Comparison of ENCODE assay signal across 1 cellular context in genomic region chr12:26124491-26125450, GRCh38.
TF ChIP-seq lines count a peak whose summit lies in the region.

TSS of gene BHLHE41 (minus strand) at chr12:26125037. CDS start at chr12:26124779, 258 bp downstream.

TF ChIP-seq in WTC11, 78 proteins besides CTCF, POLR2A, EP300 and RAD21 (continued from another document and continues in another):
- TF ChIP-seq ATF2 (CRISPR knock-in tag; IDR thresholded peaks at IDR 0.05; ENCODE audit: borderline replicate concordance, low read depth) (no peak), CREB1 (CRISPR knock-in tag; IDR thresholded peaks at IDR 0.05) (no peak), MYBL2 (CRISPR knock-in tag; IDR thresholded peaks at IDR 0.05) (no peak), E2F1 (CRISPR knock-in tag; IDR thresholded peaks at IDR 0.05) (0 out of 2 replicates have a peak, but pooled peaks have one; percentile 37), FOXK1 (CRISPR knock-in tag; IDR thresholded peaks at IDR 0.05) (peak; percentile 66; the same call in 1 of the 2 replicates), HMGA2 (CRISPR knock-in tag; IDR thresholded peaks at IDR 0.05) (no peak), ARID4B (CRISPR knock-in tag; IDR thresholded peaks at IDR 0.05; ENCODE audit: borderline replicate concordance) (no peak), ATF6 (CRISPR knock-in tag; IDR thresholded peaks at IDR 0.05) (no peak), FOXJ3 (CRISPR knock-in tag; IDR thresholded peaks at IDR 0.05; ENCODE audit: borderline replicate concordance) (no peak), FOXP4 (CRISPR knock-in tag; IDR thresholded peaks at IDR 0.05) (peak; percentile 67; the same call in 1 of the 2 replicates), ATF3 (CRISPR knock-in tag; conservative IDR thresholded peaks at IDR 0.05) (no peak), MAX (CRISPR knock-in tag; IDR thresholded peaks at IDR 0.05) (peak; percentile 90), ESRRA (CRISPR knock-in tag; IDR thresholded peaks at IDR 0.05; ENCODE audit: borderline replicate concordance) (no peak), JUN (CRISPR knock-in tag; IDR thresholded peaks at IDR 0.05) (no peak), PRDM15 (CRISPR knock-in tag; IDR thresholded peaks at IDR 0.05) (no peak), ATF1 (CRISPR knock-in tag; IDR thresholded peaks at IDR 0.05) (no peak), NR1H2 (CRISPR knock-in tag; IDR thresholded peaks at IDR 0.05) (no peak), ZNF281 (CRISPR knock-in tag; IDR thresholded peaks at IDR 0.05) (0 out of 2 replicates have a peak, but pooled peaks have one; percentile 31), ZNF219 (CRISPR knock-in tag; IDR thresholded peaks at IDR 0.05; ENCODE audit: borderline replicate concordance) (no peak), FOXP1 (CRISPR knock-in tag; IDR thresholded peaks at IDR 0.05; ENCODE audit: borderline replicate concordance) (peak; percentile 63; the same call in 1 of the 2 replicates), STAT6 (CRISPR knock-in tag; conservative IDR thresholded peaks at IDR 0.05; ENCODE audit: low read depth) (no peak), TEAD4 (CRISPR knock-in tag; IDR thresholded peaks at IDR 0.05) (no peak), USF2 (CRISPR knock-in tag; IDR thresholded peaks at IDR 0.05) (peak; percentile 62), E2F5 (CRISPR knock-in tag; IDR thresholded peaks at IDR 0.05) (no peak)
